14 cellular contexts compared by ENCODE assay signal in the genomic region with DNA sequence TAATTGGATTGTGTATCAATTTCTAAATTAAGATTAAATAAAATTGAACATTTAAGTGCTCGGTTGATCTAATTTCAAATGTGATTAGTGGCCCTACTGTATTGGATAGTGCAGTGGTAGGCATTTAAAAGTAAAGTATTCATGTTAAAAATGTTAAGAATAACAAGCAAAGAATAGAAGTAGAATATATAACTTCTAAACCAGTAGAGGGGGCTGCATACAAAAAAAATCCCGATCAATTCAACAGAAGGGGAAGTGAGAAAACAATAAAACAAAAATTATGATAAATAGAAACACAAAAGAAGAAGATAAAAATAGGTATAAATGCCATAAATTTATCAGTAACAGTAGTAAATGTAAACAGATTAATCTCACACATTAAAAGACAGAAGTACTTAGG. TPM values are rescaled to one million over a fixed set of nuclear protein-coding genes. Genes with fewer than 3 reads are reported as not detected.
DNase-seq lines count a peak whose midpoint lies in the region; ATAC-seq, FAIRE-seq and TF ChIP-seq lines count a peak whose summit lies in the region.
"Had no signal": no experiment of that assay in that cellular context is flagged by ENCODE, and none has a peak within 500 bp of the region (broad histone marks: within the 10 kb centered on the region; RNA-seq: fewer than 3 reads in every experiment).

No MANE protein-coding gene starts in this region.

- H3K9me3 ChIP-seq in astrocyte (ENCODE audit: insufficient read depth, low read depth, low read length) (no peaks in the 10 kb centered on the region), ascending aorta (no peaks in the 10 kb centered on the region)

- H3K4me1 Mint-ChIP-seq in astrocyte (ENCODE audit: low read depth, unreplicated experiment) (peaks cover 2% of the 10 kb centered on the region), neural crest cell (peaks cover 8% of the 10 kb centered on the region)

- H2AFZ ChIP-seq in astrocyte (ENCODE audit: low read depth, low read length), result no peak overlapping the region

- no peak overlapping the region for H3K4me2 ChIP-seq in astrocyte (ENCODE audit: low read length)

- FAIRE-seq in astrocyte (lab: Jason Lieb, UNC), result no peak

- no peaks in the 10 kb centered on the region for H4K20me1 ChIP-seq in astrocyte (ENCODE audit: insufficient read depth, low read length)

- peaks cover 7% of the 10 kb centered on the region for H3K4me1 ChIP-seq in astrocyte (ENCODE audit: insufficient read depth, low read length)
- H3K4me1 ChIP-seq in ascending aorta, result peaks cover 3 to 4% of the 10 kb centered on the region in 2 donors

- H3K27me3 ChIP-seq in astrocyte (ENCODE audit: insufficient read depth, low read length) (peaks cover 11% of the 10 kb centered on the region), ascending aorta (no peaks in the 10 kb centered on the region)

- H3K79me2 ChIP-seq in astrocyte (ENCODE audit: insufficient read depth, low read length), result no peaks in the 10 kb centered on the region

- no peak for ATAC-seq in GM21717 (IDR thresholded peaks at IDR 0.05; ENCODE audit: unreplicated experiment)

- TF ChIP-seq CTCF in LNCaP clone FGC (IDR thresholded peaks at IDR 0.05; ENCODE audit: control insufficient read depth, extremely low read depth, insufficient read depth) (peak; percentile 24; the same call in 1 of the 2 replicates), astrocyte (IDR thresholded peaks at IDR 0.05; ENCODE audit: insufficient read depth, low read depth, low read length) (peak; percentile 16), neural crest cell (conservative IDR thresholded peaks at IDR 0.05) (peak; percentile 61), ascending aorta (IDR thresholded peaks at IDR 0.05) (no peak)

- H3K9me3 Mint-ChIP-seq in astrocyte (ENCODE audit: unreplicated experiment) (no peaks in the 10 kb centered on the region), neural crest cell (no peaks in the 10 kb centered on the region)
- H3K9me3 Mint-ChIP-seq: CD4-positive, alpha-beta T cell had no signal

- H3K27me3 Mint-ChIP-seq in astrocyte (ENCODE audit: low read depth, unreplicated experiment) (peaks cover 27% of the 10 kb centered on the region), neural crest cell (ENCODE audit: low read depth) (peaks cover 19% of the 10 kb centered on the region)

- intact Hi-C loops in ascending aorta (cut with DNase I), result loop anchor here (5.0 to 10.0 kb wide), 4 partner anchors 135 to 1965 kb away; partner anchors contain the start of gene SGMS1

- H3K36me3 Mint-ChIP-seq in astrocyte (ENCODE audit: low read depth, unreplicated experiment), result no peaks in the 10 kb centered on the region
- no peaks in the 10 kb centered on the region for H3K36me3 Mint-ChIP-seq in neural crest cell (ENCODE audit: low read depth)

- DNase-seq in NCI-H345 (lab: John Stamatoyannopoulos, UW) (peak; percentile 15), NCI-H345 treated with DMSO at 0.1 percent for 48 hours (lab: John Stamatoyannopoulos, UW; ENCODE audit: unreplicated experiment) (no peak), LNCaP clone FGC (ENCODE audit: low read depth) (no peak), astrocyte (ENCODE audit: low read depth) (no peak), neural crest cell (ENCODE audit: low read depth, low spot score) (no peak), ascending aorta (ENCODE audit: low spot score in 2 of 2) (no peak), HuH-7.5 (ENCODE audit: low spot score) (no peak)
- DNase-seq: activated CD4-positive, alpha-beta T cell treated with anti-CD3 and anti-CD28 coated beads, Interleukin-2, amount 50 U/mL, for 1 hour; CD4-positive, alpha-beta T cell; cerebellar nuclear complex; NCI-H446 treated with DMSO at 0.1 percent for 48 hours; substantia nigra had no signal

- H3K27ac Mint-ChIP-seq in astrocyte (ENCODE audit: unreplicated experiment), result no peak overlapping the region
- H3K27ac Mint-ChIP-seq in neural crest cell (ENCODE audit: unreplicated experiment), result no peak overlapping the region
- H3K27ac Mint-ChIP-seq: CD4-positive, alpha-beta T cell had no signal

- no peak overlapping the region for H3K9ac ChIP-seq in astrocyte (ENCODE audit: low read length)

- H3K36me3 ChIP-seq in astrocyte (ENCODE audit: insufficient read depth, low read length), result no peaks in the 10 kb centered on the region
- H3K36me3 ChIP-seq in ascending aorta, result no peaks in the 10 kb centered on the region

- no peak overlapping the region for H3K4me3 ChIP-seq in LNCaP clone FGC (ENCODE audit: low read depth, low read length)
- no peak overlapping the region for H3K4me3 ChIP-seq in astrocyte (ENCODE audit: insufficient read depth, low read depth, low read length)
- no peak overlapping the region for H3K4me3 ChIP-seq in ascending aorta
- H3K4me3 ChIP-seq: skin epidermis had no signal

- no peak overlapping the region for H3K4me3 Mint-ChIP-seq in astrocyte (ENCODE audit: unreplicated experiment)
- H3K4me3 Mint-ChIP-seq in neural crest cell, result no peak overlapping the region
- H3K4me3 Mint-ChIP-seq: CD4-positive, alpha-beta T cell had no signal

- H3K27ac ChIP-seq in astrocyte (ENCODE audit: low read depth, low read length) (no peak overlapping the region), ascending aorta (no peak overlapping the region)
- H3K27ac ChIP-seq: skin epidermis had no signal

RNA-seq across cellular contexts. Expression of gene WDFY4, which starts 24.9 kb away (rescaled TPM):
- total RNA-seq in astrocyte (0.02 and 0.25 TPM in 2 replicates), neural crest cell (not detected in 2 replicates), ascending aorta (33.8 TPM)

RNA-seq across cellular contexts. Expression of gene ARHGAP22, which starts 54.9 kb away (rescaled TPM):
- total RNA-seq in astrocyte (4.7 and 6.2 TPM in 2 replicates), neural crest cell (5.2 and 7.5 TPM in 2 replicates), ascending aorta (2.0 TPM)
- total RNA-seq: CD4-positive, alpha-beta T cell had no signal

Comparison
In these comparisons a context has a peak if more than half of its experiments do, and no peak if none do; other contexts are left out.
1. CTCF ChIP-seq: peak in LNCaP clone FGC (single experiment), astrocyte (single experiment) and neural crest cell (single experiment); none in ascending aorta (0 of 3).
2. RNA of gene WDFY4, which starts 24.9 kb away (total RNA-seq): 33.8 TPM in ascending aorta (single experiment); 0.02 to 0.25 TPM in astrocyte and not detected in neural crest cell; every median in the first group is over 10 times any median in the second.